ENCODE assay signal across 28 cellular contexts in the genomic region with DNA sequence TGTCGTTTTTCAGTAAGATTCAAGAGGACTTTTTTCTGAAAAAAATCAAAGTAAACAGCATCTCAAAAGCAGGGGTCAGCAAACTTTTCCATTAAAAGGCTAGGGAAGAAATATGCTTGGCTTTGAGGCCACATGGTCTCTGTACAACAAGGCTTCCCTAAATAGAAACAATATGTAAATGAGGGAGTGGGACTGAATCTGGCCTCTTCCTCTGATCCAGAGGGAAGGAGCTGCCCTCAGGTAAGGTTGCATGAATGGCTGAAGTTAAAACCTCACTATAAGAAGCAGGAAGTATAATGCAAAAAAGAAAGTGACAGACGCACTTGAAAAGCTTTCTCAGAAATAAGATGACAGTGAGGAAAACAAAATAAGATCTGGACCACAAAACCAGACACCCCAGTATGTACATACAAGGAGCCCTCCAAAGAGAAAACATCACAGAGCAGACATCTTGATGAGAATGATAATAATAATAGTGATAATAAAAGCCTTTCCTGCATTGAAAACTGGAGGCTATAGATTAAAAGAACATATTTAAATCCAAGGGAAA.
DNase-seq lines count a peak whose midpoint lies in the region; FAIRE-seq and TF ChIP-seq lines count a peak whose summit lies in the region.
"Had no signal": no experiment of that assay in that cellular context is flagged by ENCODE, and none has a peak within 500 bp of the region (broad histone marks: within the 10 kb centered on the region; RNA-seq: fewer than 3 reads in every experiment).

No MANE protein-coding gene starts in this region.

- peaks cover 19% of the 10 kb centered on the region for H3K4me1 ChIP-seq in Loucy (ENCODE audit: insufficient read depth, low read length, poor library complexity, severe bottlenecking)
- H3K4me1 ChIP-seq in small intestine (ENCODE audit: control insufficient read depth in 2 of 2, insufficient read depth in 1 of 2, low read depth in 1 of 2, low read length in 1 of 2) = no peaks in the 10 kb centered on the region
- H3K4me1 ChIP-seq in A673 (ENCODE audit: insufficient read depth, low read length, poor library complexity, severe bottlenecking) = no peaks in the 10 kb centered on the region
- no peaks in the 10 kb centered on the region for H3K4me1 ChIP-seq in PC-9 (replicated peaks; ENCODE audit: insufficient read depth)
- H3K4me1 ChIP-seq: A549, suprapubic skin, uterus had no signal

- H3K9ac ChIP-seq in Loucy (ENCODE audit: low read depth, low read length, poor library complexity, severe bottlenecking) = no peak overlapping the region

- H3K36me3 ChIP-seq in Loucy (ENCODE audit: insufficient read depth, low read length) = no peaks in the 10 kb centered on the region
- no peaks in the 10 kb centered on the region for H3K36me3 ChIP-seq in small intestine (ENCODE audit: control insufficient read depth in 2 of 2, insufficient read depth in 2 of 2, low read length in 2 of 2)
- H3K36me3 ChIP-seq in A673 (ENCODE audit: insufficient read depth, low read length, poor library complexity, severe bottlenecking) = no peaks in the 10 kb centered on the region
- no peaks in the 10 kb centered on the region for H3K36me3 ChIP-seq in PC-9 (ENCODE audit: low read depth)
- H3K36me3 ChIP-seq: esophagus squamous epithelium, ovary, right atrium auricular region, suprapubic skin, uterus had no signal

- H3K9me2 ChIP-seq in Loucy (replicated peaks; ENCODE audit: low read depth, low read length) (no peaks in the 10 kb centered on the region), PC-9 (ENCODE audit: insufficient read depth) (no peaks in the 10 kb centered on the region)

- TF ChIP-seq CTCF in Loucy (conservative IDR thresholded peaks at IDR 0.05; ENCODE audit: low read length) (no peak), A673 (conservative IDR thresholded peaks at IDR 0.05; ENCODE audit: low read depth, low read length) (no peak), PC-9 (conservative IDR thresholded peaks at IDR 0.05) (no peak)

- H3K27ac ChIP-seq in small intestine (ENCODE audit: low read depth in 1 of 2, low read length in 1 of 2) (no peak overlapping the region), A673 (ENCODE audit: low read depth, low read length, poor library complexity, severe bottlenecking) (no peak overlapping the region), PC-9 (no peak overlapping the region)
- H3K27ac ChIP-seq: A549, esophagus squamous epithelium, ovary, right atrium auricular region, suprapubic skin, uterus had no signal

- no peaks in the 10 kb centered on the region for H3K27me3 ChIP-seq in Loucy (ENCODE audit: insufficient read depth, low read length, poor library complexity, severe bottlenecking)
- no peaks in the 10 kb centered on the region for H3K27me3 ChIP-seq in small intestine (ENCODE audit: control insufficient read depth in 2 of 2, insufficient read depth in 2 of 2, low read length in 2 of 2)
- peaks cover 15% of the 10 kb centered on the region for H3K27me3 ChIP-seq in A673 (replicated peaks; ENCODE audit: insufficient read depth, low read depth, low read length, poor library complexity)
- peaks cover 71% of the 10 kb centered on the region for H3K27me3 ChIP-seq in PC-9 (ENCODE audit: insufficient read depth, low read depth)
- H3K27me3 ChIP-seq: ovary, right atrium auricular region, uterus had no signal

- CTCF ChIA-PET in activated CD4-positive, alpha-beta T cell treated with anti-CD3 and anti-CD28 coated beads, Interleukin-2, amount 10 ng/mL, durations not matched to agents 7 days and 5 days (lab: Charles Lee) = interaction anchor here (1.7 kb wide), 1 partner anchor 14 kb away, joined by 6 read pairs; no protein-coding TSS in a partner anchor
- CTCF ChIA-PET in A673 (lab: Charles Lee) (no interaction called here), PC-9 (lab: Charles Lee) (no interaction called here)

- POLR2A ChIA-PET in activated CD4-positive, alpha-beta T cell treated with anti-CD3 and anti-CD28 coated beads, Interleukin-2, amount 10 ng/mL, durations not matched to agents 7 days and 5 days (lab: Charles Lee) = no interaction called here
- POLR2A ChIA-PET in A673 (lab: Charles Lee; ENCODE audit: low non-redundant PET) (no interaction called here), PC-9 (lab: Charles Lee; ENCODE audit: unreplicated experiment) (no interaction called here)

- H3K36me3 Mint-ChIP-seq in activated CD4-positive, alpha-beta T cell treated with anti-CD3 and anti-CD28 coated beads, Interleukin-2, amount 10 ng/mL, durations not matched to agents 7 days and 5 days (ENCODE audit: low read depth) = peaks cover 20% of the 10 kb centered on the region
- no peaks in the 10 kb centered on the region for H3K36me3 Mint-ChIP-seq in activated naive CD8-positive, alpha-beta T cell

- H3K9me3 Mint-ChIP-seq in activated CD4-positive, alpha-beta T cell treated with anti-CD3 and anti-CD28 coated beads, Interleukin-2, amount 10 ng/mL, durations not matched to agents 7 days and 5 days = peaks cover 8% of the 10 kb centered on the region
- H3K9me3 Mint-ChIP-seq in activated naive CD8-positive, alpha-beta T cell (ENCODE audit: low read depth) = no peaks in the 10 kb centered on the region

- peak overlapping the region; percentile 87 for H3K27ac Mint-ChIP-seq in activated CD4-positive, alpha-beta T cell treated with anti-CD3 and anti-CD28 coated beads, Interleukin-2, amount 10 ng/mL, durations not matched to agents 7 days and 5 days
- H3K27ac Mint-ChIP-seq in activated naive CD8-positive, alpha-beta T cell = peak overlapping the region; percentile 76

- FAIRE-seq in small intestine (lab: Jason Lieb, UNC) (no peak), GM19239 (lab: Jason Lieb, UNC) (no peak)
- FAIRE-seq: A549, colon, G401.6, TTC549 had no signal

- intact Hi-C loops in A673 (cut with micrococcal nuclease; ENCODE audit: unreplicated experiment) (no loop called here), PC-9 (cut with micrococcal nuclease; ENCODE audit: unreplicated experiment) (no loop called here)

- H3K79me2 ChIP-seq in Loucy (ENCODE audit: insufficient read depth, low read length) (no peaks in the 10 kb centered on the region), PC-9 (ENCODE audit: low read depth) (no peaks in the 10 kb centered on the region)

- H3K4me1 Mint-ChIP-seq in activated CD4-positive, alpha-beta T cell treated with anti-CD3 and anti-CD28 coated beads, Interleukin-2, amount 10 ng/mL, durations not matched to agents 7 days and 5 days = peaks cover 72% of the 10 kb centered on the region
- H3K4me1 Mint-ChIP-seq in activated naive CD8-positive, alpha-beta T cell (ENCODE audit: low read depth) = peaks cover 31% of the 10 kb centered on the region

- H3K27me3 Mint-ChIP-seq in activated CD4-positive, alpha-beta T cell treated with anti-CD3 and anti-CD28 coated beads, Interleukin-2, amount 10 ng/mL, durations not matched to agents 7 days and 5 days = peaks cover 3% of the 10 kb centered on the region
- H3K27me3 Mint-ChIP-seq in activated naive CD8-positive, alpha-beta T cell = no peaks in the 10 kb centered on the region

- WGBS in small intestine, 3 donors = 34 to 48% (median 37%) methylated on average over 2 of the region's 2 CpGs

- H3K9me3 ChIP-seq in Loucy (ENCODE audit: insufficient read depth, low read depth, low read length) = no peaks in the 10 kb centered on the region
- no peaks in the 10 kb centered on the region for H3K9me3 ChIP-seq in small intestine (ENCODE audit: control insufficient read depth, low read depth)
- H3K9me3 ChIP-seq in A673 (ENCODE audit: low read depth, low read length, poor library complexity, severe bottlenecking) = no peaks in the 10 kb centered on the region
- no peaks in the 10 kb centered on the region for H3K9me3 ChIP-seq in PC-9 (ENCODE audit: insufficient read depth, low read depth)
- H3K9me3 ChIP-seq: A549, esophagus squamous epithelium, ovary, right atrium auricular region, suprapubic skin, uterus had no signal

- H3K4me3 Mint-ChIP-seq in activated CD4-positive, alpha-beta T cell treated with anti-CD3 and anti-CD28 coated beads, Interleukin-2, amount 10 ng/mL, durations not matched to agents 7 days and 5 days = peak overlapping the region; percentile 23
- H3K4me3 Mint-ChIP-seq in activated naive CD8-positive, alpha-beta T cell = peak overlapping the region; percentile 48

- no peak overlapping the region for H3K4me2 ChIP-seq in Loucy (ENCODE audit: low read depth, low read length, poor library complexity, severe bottlenecking)
- H3K4me2 ChIP-seq in PC-9 = no peak overlapping the region
- H3K4me2 ChIP-seq: A549 had no signal

- H3F3A ChIP-seq in Loucy (ENCODE audit: low read depth) (no peaks in the 10 kb centered on the region), PC-9 (ENCODE audit: insufficient read depth, low read depth) (no peaks in the 10 kb centered on the region)

- no peaks in the 10 kb centered on the region for H4K20me1 ChIP-seq in Loucy (ENCODE audit: insufficient read depth, low read length, poor library complexity, severe bottlenecking)
- no peaks in the 10 kb centered on the region for H4K20me1 ChIP-seq in PC-9 (ENCODE audit: insufficient read depth)

- H2AFZ ChIP-seq in Loucy (ENCODE audit: low read length) (peak overlapping the region; percentile 47), PC-9 (no peak overlapping the region)

- DNase-seq in activated CD4-positive, alpha-beta T cell treated with anti-CD3 and anti-CD28 coated beads, Interleukin-2, amount 10 ng/mL, durations not matched to agents 7 days and 5 days = peak; percentile 36
- DNase-seq in activated CD4-positive, alpha-beta T cell treated with anti-CD3 and anti-CD28 coated beads for 48 hours = no peak
- peak; percentile 36 for DNase-seq in small intestine
- DNase-seq in A673 (ENCODE audit: low spot score) = no peak
- DNase-seq in GM19239 (ENCODE audit: insufficient read length, low spot score) = no peak
- DNase-seq in PC-9 = no peak
- DNase-seq: activated CD4-positive, alpha-beta T cell treated with anti-CD3 and anti-CD28 coated beads, Interleukin-2, amount 50 U/mL, for 48 hours; activated effector memory CD4-positive, alpha-beta T cell treated with Interleukin-2 at 50 U/mL for 16 hours; C1 segment of cervical spinal cord; esophagus squamous epithelium; GOT3; IMR-90; MM.1S; NCI-H1436 treated with DMSO at 0.1 percent for 48 hours; NCI-H2171; NCI-H526 treated with DMSO at 0.1 percent for 48 hours; ovary; Right ventricle myocardium superior; stimulated activated CD8-positive, alpha-beta memory T cell treated with anti-CD3 and anti-CD28 coated beads, Interleukin-4, amount 100 ng/mL, for 48 hours; uterus had no signal

- no peak overlapping the region for H3K4me3 ChIP-seq in Loucy (ENCODE audit: low read length, poor library complexity, severe bottlenecking)
- H3K4me3 ChIP-seq in small intestine (ENCODE audit: low read depth in 1 of 2, low read length in 2 of 2) = no peak overlapping the region
- no peak overlapping the region for H3K4me3 ChIP-seq in A673 (ENCODE audit: low read depth, low read length, poor library complexity, severe bottlenecking)
- H3K4me3 ChIP-seq in PC-9 = no peak overlapping the region
- H3K4me3 ChIP-seq: A549, esophagus squamous epithelium, ovary, right atrium auricular region, suprapubic skin, uterus had no signal

- BruUV-seq in A673 (replicated peaks; lab: Mats Ljungman, UMichigan) (no TSS peak), PC-9 (replicated peaks; lab: Mats Ljungman, UMichigan) (no TSS peak)

Comparison
In these comparisons a context has a peak if more than half of its experiments do, and no peak if none do; other contexts are left out.
1. DNase-seq: peak in activated CD4-positive, alpha-beta T cell treated with anti-CD3 and anti-CD28 coated beads, Interleukin-2, amount 10 ng/mL, durations not matched to agents 7 days and 5 days (single experiment) and small intestine (single experiment); none in activated CD4-positive, alpha-beta T cell treated with anti-CD3 and anti-CD28 coated beads for 48 hours (single experiment), A673 (single experiment), GM19239 (single experiment) and PC-9 (0 of 2).